Comparison of ENCODE assay signal across 9 cellular contexts in genomic region chr11:7672960-7673723, GRCh38. TPM values are rescaled to one million over a fixed set of nuclear protein-coding genes. Genes with fewer than 3 reads are reported as not detected.
DNase-seq lines count a peak whose midpoint lies in the region; ATAC-seq and TF ChIP-seq lines count a peak whose summit lies in the region.
"Had no signal": no experiment of that assay in that cellular context is flagged by ENCODE, and none has a peak within 500 bp of the region (broad histone marks: within the 10 kb centered on the region; RNA-seq: fewer than 3 reads in every experiment).

CYB5R2 (minus strand) TSS chr11:7673500; CDS start chr11:7672825, 675 bp downstream.

- TSS peak; percentile 51 for BruUV-seq in PC-9 (replicated peaks; lab: Mats Ljungman, UMichigan)

- H2AFZ ChIP-seq in PC-9 = no peak within 1 kb of the TSS

- DNase-seq in ACHN (peak; percentile 26), PC-9 (peak in 1 of 2 experiments; percentile 50), esophagus muscularis mucosa (ENCODE audit: extremely low spot score) (no peak), mucosa of gallbladder (ENCODE audit: low spot score) (peak; percentile 57), aorta (peak; percentile 87 to 94), GM19238 (ENCODE audit: insufficient read length, low spot score) (no peak)

- CTCF ChIA-PET in PC-9 (lab: Charles Lee) = no interaction called here

- H3K4me2 ChIP-seq in PC-9 = no peak within 1 kb of the TSS

- H3K79me2 ChIP-seq in PC-9 (ENCODE audit: low read depth) = no peaks in the 10 kb centered on the region

- no peaks in the 10 kb centered on the region for H4K20me1 ChIP-seq in PC-9 (ENCODE audit: insufficient read depth)

- in situ Hi-C loops in ACHN (cut with HindIII; ENCODE audit: low pct_ligation_motif_present, low pct_unique_long_range_greater_than_20kb, low sequenced_read_pairs) = no loop called here

- intact Hi-C loops in PC-9 (cut with micrococcal nuclease; ENCODE audit: unreplicated experiment) = loop anchor here (5.0 kb wide), 1 partner anchor 161 kb away; the partner anchor contains the start of gene PPFIBP2
- intact Hi-C loops in esophagus muscularis mucosa (cut with DNase I) = no loop called here
- intact Hi-C loops in aorta (cut with DNase I) = loop anchor here (5.0 kb wide), 1 partner anchor 161 kb away; the partner anchor contains the start of gene PPFIBP2 (in 2 of the 2)

- no peaks in the 10 kb centered on the region for H3F3A ChIP-seq in PC-9 (ENCODE audit: insufficient read depth, low read depth)

- TF ChIP-seq POLR2A in esophagus muscularis mucosa (IDR thresholded peaks at IDR 0.05; ENCODE audit: low read depth) = no peak

- H3K36me3 ChIP-seq in PC-9 (ENCODE audit: low read depth) (no peaks in the 10 kb centered on the region), esophagus muscularis mucosa (no peaks in the 10 kb centered on the region), aorta (ENCODE audit: control insufficient read depth in 1 of 2, insufficient read depth in 2 of 2, low read length in 1 of 2) (no peaks in the 10 kb centered on the region)
- H3K36me3 ChIP-seq: neutrophil had no signal

- 0 out of 2 replicates have a peak, but pooled peaks cover 11% of the 10 kb centered on the region for H3K4me1 ChIP-seq in PC-9 (replicated peaks; ENCODE audit: insufficient read depth)
- H3K4me1 ChIP-seq in esophagus muscularis mucosa = peaks cover 14 to 20% (median 18%) of the 10 kb centered on the region in 4 donors
- H3K4me1 ChIP-seq in aorta (ENCODE audit: control insufficient read depth in 1 of 2, insufficient read depth in 2 of 2, low read length in 2 of 2) = no peaks in the 10 kb centered on the region

- WGBS in esophagus muscularis mucosa = 33% methylated on average over 8 of the region's 40 CpGs
- WGBS in aorta, 2 donors = 5 to 7% methylated on average over 37 to 40 of the region's 40 CpGs

- POLR2A ChIA-PET in PC-9 (lab: Charles Lee; ENCODE audit: unreplicated experiment) = interaction anchor here (0.6 kb wide), 1 partner anchor 59 kb away, joined by 3 read pairs; no protein-coding TSS in a partner anchor

- no peak within 1 kb of the TSS for H3K4me3 ChIP-seq in PC-9
- peak within 1 kb of the TSS; percentile 52 to 62 (median 56) for H3K4me3 ChIP-seq in esophagus muscularis mucosa
- peak within 1 kb of the TSS; percentile 60 to 80 for H3K4me3 ChIP-seq in aorta (ENCODE audit: low read length in 2 of 2)

- no peaks in the 10 kb centered on the region for H3K9me2 ChIP-seq in PC-9 (ENCODE audit: insufficient read depth)

- H3K27ac ChIP-seq in PC-9 (no peak within 1 kb of the TSS), esophagus muscularis mucosa (replicated peaks in 1 of 4) (peak within 1 kb of the TSS; percentile 34 to 71 (median 57)), aorta (ENCODE audit: low read depth in 1 of 2, low read length in 2 of 2) (peak within 1 kb of the TSS in 1 of 2 donors; percentile 43)
- H3K27ac ChIP-seq: neutrophil had no signal

- TF ChIP-seq EP300 in esophagus muscularis mucosa (IDR thresholded peaks at IDR 0.05) = no peak

- H3K27me3 ChIP-seq in PC-9 (ENCODE audit: insufficient read depth, low read depth) (no peaks in the 10 kb centered on the region), esophagus muscularis mucosa (peaks cover 0 to 48% (median 6%) of the 10 kb centered on the region in 4 donors), aorta (ENCODE audit: control insufficient read depth in 1 of 2, insufficient read depth in 2 of 2, low read length in 1 of 2) (no peaks in the 10 kb centered on the region)

- no peaks in the 10 kb centered on the region for H3K9me3 ChIP-seq in PC-9 (ENCODE audit: insufficient read depth, low read depth)
- H3K9me3 ChIP-seq in esophagus muscularis mucosa = no peaks in the 10 kb centered on the region
- no peaks in the 10 kb centered on the region for H3K9me3 ChIP-seq in aorta (ENCODE audit: control insufficient read depth, low read length)

- ATAC-seq in GM18867 (IDR thresholded peaks at IDR 0.05; ENCODE audit: unreplicated experiment) (peak; percentile 54), aorta (ENCODE audit: low FRiP score) (peak; percentile 88), GM21576 (IDR thresholded peaks at IDR 0.05; ENCODE audit: unreplicated experiment) (no peak)

- TF ChIP-seq CTCF in PC-9 (conservative IDR thresholded peaks at IDR 0.05) (no peak), esophagus muscularis mucosa (IDR thresholded peaks at IDR 0.05) (no peak)

RNA-seq across cellular contexts. Expression of gene CYB5R2, which starts in this region (rescaled TPM):
- 13.2 and 16.7 TPM in 2 replicates for total RNA-seq in PC-9 (2021)
- 1 to 10 TPM; 2.2 to 4.2 (median 2.6) TPM for total RNA-seq in esophagus muscularis mucosa
- 8.1 TPM for total RNA-seq in mucosa of gallbladder
- 10 to 100 TPM in 1 of 2 donors, 1 to 10 TPM in 1; 8.3 to 10.1 TPM for total RNA-seq in aorta
- 10 to 100 TPM; 20.0 to 27.6 TPM for polyA plus RNA-seq in aorta

Comparison
In these comparisons a context has a peak if more than half of its experiments do, and no peak if none do; other contexts are left out.
1. DNase-seq: peak in ACHN (single experiment), mucosa of gallbladder (single experiment) and aorta (2 of 2); none in esophagus muscularis mucosa (single experiment) and GM19238 (single experiment).